ENCODE assay signal across 9 cellular contexts in genomic region chr1:110875216-110875731, GRCh38. TPM values are rescaled to one million over a fixed set of nuclear protein-coding genes. Genes with fewer than 3 reads are reported as not detected.
DNase-seq lines count a peak whose midpoint lies in the region; ATAC-seq and TF ChIP-seq lines count a peak whose summit lies in the region.
"Had no signal": no experiment of that assay in that cellular context is flagged by ENCODE, and none has a peak within 500 bp of the region (broad histone marks: within the 10 kb centered on the region; RNA-seq: fewer than 3 reads in every experiment).

No MANE protein-coding gene starts in this region.

- H3K4me3 ChIP-seq in CD8-positive, alpha-beta T cell (ENCODE audit: low read depth, low read length), result peak overlapping the region; percentile 83
- H3K4me3 ChIP-seq in mucosa of rectum (ENCODE audit: low read length in 2 of 2), result peak overlapping the region; percentile 62 to 65

- intact Hi-C loops in CD8-positive, alpha-beta T cell (cut with DNase I, micrococcal nuclease), result loop anchor here (1.0 to 10.0 kb wide), 7 partner anchors 11 to 342 kb away; partner anchors contain the start of genes CEPT1 (in 1 of the 2), DRAM2 (in 1 of the 2) and KCNA3 (in 1 of the 2)

- H3K27me3 ChIP-seq in CD8-positive, alpha-beta T cell (ENCODE audit: insufficient read depth, low read length), result no peaks in the 10 kb centered on the region
- H3K27me3 ChIP-seq in mucosa of rectum (ENCODE audit: control insufficient read depth in 2 of 2, insufficient read depth in 2 of 2, low read length in 2 of 2), result no peaks in the 10 kb centered on the region

- no peak for TF ChIP-seq CTCF in CD8-positive, alpha-beta T cell (IDR thresholded peaks at IDR 0.05)

- no peaks in the 10 kb centered on the region for H3K9me3 Mint-ChIP-seq in CD8-positive, alpha-beta T cell
- no peaks in the 10 kb centered on the region for H3K9me3 Mint-ChIP-seq in IgD-negative memory B cell
- peaks cover 2% of the 10 kb centered on the region for H3K9me3 Mint-ChIP-seq in activated T-cell treated with anti-CD3 and anti-CD28 coated beads, Interleukin-2, amount 50 U/mL, for 24 hours

- H3K27ac ChIP-seq in CD8-positive, alpha-beta T cell (ENCODE audit: low read depth, low read length), result peak overlapping the region; percentile 95
- H3K27ac ChIP-seq in mucosa of rectum (ENCODE audit: low read depth in 2 of 2, low read length in 2 of 2), result peak overlapping the region; percentile 78 to 87

- peak overlapping the region; percentile 98 for H3K27ac Mint-ChIP-seq in CD8-positive, alpha-beta T cell
- peak overlapping the region; percentile 86 to 99 (median 87) for H3K27ac Mint-ChIP-seq in IgD-negative memory B cell
- peak overlapping the region; percentile 99 for H3K27ac Mint-ChIP-seq in activated T-cell treated with anti-CD3 and anti-CD28 coated beads, Interleukin-2, amount 50 U/mL, for 24 hours

- H3K36me3 Mint-ChIP-seq in CD8-positive, alpha-beta T cell, result peaks cover 54% of the 10 kb centered on the region
- peaks cover 24% of the 10 kb centered on the region for H3K36me3 Mint-ChIP-seq in IgD-negative memory B cell
- peaks cover 61% of the 10 kb centered on the region for H3K36me3 Mint-ChIP-seq in activated T-cell treated with anti-CD3 and anti-CD28 coated beads, Interleukin-2, amount 50 U/mL, for 24 hours (ENCODE audit: low read depth)

- DNase-seq in CD8-positive, alpha-beta T cell, result peak in 6 of 7 experiments; percentile 30 to 61 (median 50)
- peak; percentile 71 for DNase-seq in activated T-cell treated with anti-CD3 and anti-CD28 coated beads, Interleukin-2, amount 50 U/mL, for 24 hours
- DNase-seq in anterior cingulate cortex (lab: John Stamatoyannopoulos, UW) (no peak), NCI-H226 (no peak), EL (no peak)

- CTCF ChIA-PET in CD8-positive, alpha-beta T cell (lab: Charles Lee), result interaction anchor here (0.7 to 2.4 kb wide), 5 partner anchors 16 to 255 kb away, joined by 3 to 6 read pairs (median 4); no protein-coding TSS in a partner anchor

- no peaks in the 10 kb centered on the region for H3K36me3 ChIP-seq in CD8-positive, alpha-beta T cell (ENCODE audit: insufficient read depth, low read length)
- no peaks in the 10 kb centered on the region for H3K36me3 ChIP-seq in mucosa of rectum (ENCODE audit: control insufficient read depth in 2 of 2, insufficient read depth in 2 of 2, low read length in 2 of 2)

- peaks cover 67% of the 10 kb centered on the region for H3K4me1 Mint-ChIP-seq in CD8-positive, alpha-beta T cell (ENCODE audit: low read depth)
- H3K4me1 Mint-ChIP-seq in IgD-negative memory B cell, result peaks cover 37 to 41% (median 39%) of the 10 kb centered on the region in 3 donors
- peaks cover 61% of the 10 kb centered on the region for H3K4me1 Mint-ChIP-seq in activated T-cell treated with anti-CD3 and anti-CD28 coated beads, Interleukin-2, amount 50 U/mL, for 24 hours (ENCODE audit: low read depth)

- ATAC-seq in CD8-positive, alpha-beta T cell, result peak; percentile 66
- ATAC-seq in GM19455 (IDR thresholded peaks at IDR 0.05; ENCODE audit: unreplicated experiment), result peak; percentile 44

- H3K9me3 ChIP-seq in CD8-positive, alpha-beta T cell (ENCODE audit: low read length), result no peaks in the 10 kb centered on the region
- no peaks in the 10 kb centered on the region for H3K9me3 ChIP-seq in mucosa of rectum (ENCODE audit: control insufficient read depth in 2 of 2, low read length in 2 of 2)

- H3K27me3 Mint-ChIP-seq in CD8-positive, alpha-beta T cell (ENCODE audit: low read depth), result no peaks in the 10 kb centered on the region
- no peaks in the 10 kb centered on the region for H3K27me3 Mint-ChIP-seq in IgD-negative memory B cell
- H3K27me3 Mint-ChIP-seq in activated T-cell treated with anti-CD3 and anti-CD28 coated beads, Interleukin-2, amount 50 U/mL, for 24 hours, result no peaks in the 10 kb centered on the region

- H3K9ac ChIP-seq in mucosa of rectum (ENCODE audit: low read depth in 1 of 2, low read length in 2 of 2), result peak overlapping the region in 1 of 2 donors; percentile 60

- peaks cover 63% of the 10 kb centered on the region for H3K4me1 ChIP-seq in CD8-positive, alpha-beta T cell (ENCODE audit: insufficient read depth, low read length)
- no peaks in the 10 kb centered on the region for H3K4me1 ChIP-seq in mucosa of rectum (ENCODE audit: control insufficient read depth in 2 of 2, insufficient read depth in 2 of 2, low read length in 2 of 2)

- POLR2A ChIA-PET in CD8-positive, alpha-beta T cell (lab: Charles Lee), result interaction anchor here (1.2 to 5.1 kb wide), 8 partner anchors 10 to 343 kb away, joined by 4 to 34 read pairs (median 8); partner anchors contain the start of gene LRIF1

- H3K4me3 Mint-ChIP-seq in CD8-positive, alpha-beta T cell, result peak overlapping the region; percentile 96
- peak overlapping the region; percentile 93 to 100 (median 100) for H3K4me3 Mint-ChIP-seq in IgD-negative memory B cell
- H3K4me3 Mint-ChIP-seq in activated T-cell treated with anti-CD3 and anti-CD28 coated beads, Interleukin-2, amount 50 U/mL, for 24 hours, result peak overlapping the region; percentile 88

RNA-seq across cellular contexts. Expression of gene CD53, which starts 2.3 kb away (rescaled TPM):
- total RNA-seq in CD8-positive, alpha-beta T cell, result 100 to 1,000 TPM; 205 to 213 TPM
- 1,279 TPM for polyA plus RNA-seq in IgD-negative memory B cell
- total RNA-seq: pulmonary artery endothelial cell had no signal

Comparison
In these comparisons a context has a peak if more than half of its experiments do, and no peak if none do; other contexts are left out.
1. DNase-seq: peak in CD8-positive, alpha-beta T cell (6 of 7) and activated T-cell treated with anti-CD3 and anti-CD28 coated beads, Interleukin-2, amount 50 U/mL, for 24 hours (single experiment); none in anterior cingulate cortex (0 of 58), NCI-H226 (single experiment) and EL (single experiment).
2. Peak in every context shown above with its lines, with median percentiles within 50 percentile points of each other: H3K27ac Mint-ChIP-seq and H3K4me3 Mint-ChIP-seq.